In genomic region chr20:59776059-59776603, GRCh38 we compare ENCODE assay signal across 15 cellular contexts.
"Had no signal": no experiment of that assay in that cellular context is flagged by ENCODE, and none has a peak within 500 bp of the region (broad histone marks: within the 10 kb centered on the region; RNA-seq: fewer than 3 reads in every experiment).

No MANE protein-coding gene starts in this region.

- H3K27me3 ChIP-seq: gastroesophageal sphincter, ovary, thyroid gland, vagina had no signal

- H3K27ac ChIP-seq: gastroesophageal sphincter, heart right ventricle, lower lobe of right lung, ovary, thyroid gland, vagina had no signal

- H3K4me1 ChIP-seq: lower lobe of right lung, vagina had no signal

- H3K36me3 ChIP-seq: gastroesophageal sphincter, heart right ventricle, lower lobe of right lung, ovary, thyroid gland, vagina had no signal

- ATAC-seq: activated naive CD8-positive, alpha-beta T cell treated with anti-CD3 and anti-CD28 coated beads, Interleukin-2, amount 50 U/mL, for 24 hours; gastroesophageal sphincter; heart right ventricle; left cardiac atrium; lower lobe of right lung; stimulated activated effector memory CD8-positive, alpha-beta T cell treated with anti-CD3 and anti-CD28 coated beads, Interleukin-12 subunit alpha, Interleukin-12 subunit beta, amount 100 ng/mL, for 72 hours had no signal

- H3K9me3 ChIP-seq: gastroesophageal sphincter, heart right ventricle, lower lobe of right lung, ovary, thyroid gland, vagina had no signal

- H3K4me3 ChIP-seq: gastroesophageal sphincter, heart right ventricle, lower lobe of right lung, ovary, thyroid gland, vagina had no signal

- DNase-seq: activated CD4-positive, alpha-beta memory T cell treated with anti-CD3 and anti-CD28 coated beads for 36 hours; activated naive CD4-positive, alpha-beta T cell; activated naive CD8-positive, alpha-beta T cell treated with anti-CD3 and anti-CD28 coated beads, Interleukin-2, amount 50 U/mL, for 24 hours; heart right ventricle; left cardiac atrium; lower lobe of right lung; nephron progenitor cell; stimulated activated CD4-positive, alpha-beta T cell treated with anti-CD3 and anti-CD28 coated beads, Interleukin-12 subunit alpha, Interleukin-12 subunit beta, amount 100 ng/mL, for 4 hours; T-helper 1 cell; T1000; thyroid gland had no signal
